ENCODE assay signal across 8 cellular contexts in the genomic region with DNA sequence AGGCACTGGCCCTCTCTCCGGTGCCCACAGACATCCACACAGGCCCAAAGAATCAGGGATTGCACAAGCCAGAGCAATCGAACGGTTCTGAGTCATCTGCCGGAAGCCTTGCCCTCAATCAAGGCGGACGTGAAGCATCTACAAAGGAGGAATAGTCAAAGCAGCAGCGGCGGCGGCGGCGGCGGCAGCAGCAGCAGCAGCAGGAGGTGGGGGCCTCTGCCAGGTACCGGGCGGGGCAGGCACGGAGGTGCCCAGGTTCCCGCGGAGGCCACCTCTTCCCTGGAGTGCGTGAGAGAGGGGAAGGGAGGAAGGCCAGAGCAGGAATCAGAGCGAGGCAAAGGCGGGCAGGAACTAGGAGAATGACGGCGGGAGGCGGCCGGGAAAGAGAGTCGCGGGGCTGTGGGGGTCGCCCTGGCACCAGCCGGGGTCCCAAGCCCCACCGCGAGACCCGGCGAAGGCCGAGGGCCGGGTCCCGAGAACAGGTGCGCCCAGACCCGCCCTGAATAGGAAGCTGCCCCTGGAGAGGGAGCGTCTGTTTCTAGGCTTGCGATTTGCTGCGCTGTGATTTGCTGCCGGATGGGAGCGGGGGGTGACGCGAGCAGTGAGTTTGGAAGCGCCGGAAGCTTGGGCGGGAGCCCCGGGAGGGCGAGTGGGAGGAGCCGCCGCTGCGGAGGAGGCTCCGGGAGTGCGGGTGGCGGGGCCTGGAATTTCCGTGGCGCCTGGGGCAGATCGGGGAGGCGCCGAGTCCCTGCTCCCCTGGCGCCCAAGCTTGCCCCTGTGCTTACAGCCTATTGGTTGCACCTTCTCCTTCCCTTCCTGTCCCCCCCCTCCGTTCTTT. TPM values are rescaled to one million over a fixed set of nuclear protein-coding genes. Genes with fewer than 3 reads are reported as not detected.
DNase-seq lines count a peak whose midpoint lies in the region; ATAC-seq and TF ChIP-seq lines count a peak whose summit lies in the region.

A gene with protein sequence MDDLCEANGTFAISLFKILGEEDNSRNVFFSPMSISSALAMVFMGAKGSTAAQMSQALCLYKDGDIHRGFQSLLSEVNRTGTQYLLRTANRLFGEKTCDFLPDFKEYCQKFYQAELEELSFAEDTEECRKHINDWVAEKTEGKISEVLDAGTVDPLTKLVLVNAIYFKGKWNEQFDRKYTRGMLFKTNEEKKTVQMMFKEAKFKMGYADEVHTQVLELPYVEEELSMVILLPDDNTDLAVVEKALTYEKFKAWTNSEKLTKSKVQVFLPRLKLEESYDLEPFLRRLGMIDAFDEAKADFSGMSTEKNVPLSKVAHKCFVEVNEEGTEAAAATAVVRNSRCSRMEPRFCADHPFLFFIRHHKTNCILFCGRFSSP (plus strand): TSS at position 117 of the 838 bp plus-strand sequence. CDS start 8,228 bp downstream, outside the sequence.

- no peaks in the 10 kb centered on the region for H3K36me3 ChIP-seq in left lung

- TF ChIP-seq CTCF in left lung (IDR thresholded peaks at IDR 0.05) = no peak

- peak within 1 kb of the TSS; percentile 100 for H3K27ac Mint-ChIP-seq in dendritic cell treated with granulocyte-macrophage colony-stimulating factor and Interleukin-4, amounts not matched to agents 40 ng/mL and 50 ng/mL, for 4 days

- H3K27ac ChIP-seq in left lung = peak within 1 kb of the TSS; percentile 94 to 96

- no peaks in the 10 kb centered on the region for H3K27me3 ChIP-seq in left lung

- DNase-seq in AG08395 (ENCODE audit: low spot score) (peak; percentile 94), NCI-H446 treated with DMSO at 0.1 percent for 48 hours (lab: John Stamatoyannopoulos, UW) (peak; percentile 80), left lung (peak; percentile 95 to 97)
- peak; percentile 52 to 69 for DNase-seq in activated CD4-positive, alpha-beta T cell treated with anti-CD3 and anti-CD28 coated beads, Interleukin-2, amount 50 U/mL, for 24 hours (ENCODE audit: low read depth in 1 of 2, low spot score in 1 of 2)
- DNase-seq in stimulated activated CD4-positive, alpha-beta T cell treated with anti-CD3 and anti-CD28 coated beads, Interleukin-2, amount 100 ng/mL, for 4 hours (ENCODE audit: low read depth) = peak; percentile 75

- no peaks in the 10 kb centered on the region for H3K9me3 Mint-ChIP-seq in dendritic cell treated with granulocyte-macrophage colony-stimulating factor and Interleukin-4, amounts not matched to agents 40 ng/mL and 50 ng/mL, for 4 days

- no peaks in the 10 kb centered on the region for H3K27me3 Mint-ChIP-seq in dendritic cell treated with granulocyte-macrophage colony-stimulating factor and Interleukin-4, amounts not matched to agents 40 ng/mL and 50 ng/mL, for 4 days

- H3K4me1 Mint-ChIP-seq in dendritic cell treated with granulocyte-macrophage colony-stimulating factor and Interleukin-4, amounts not matched to agents 40 ng/mL and 50 ng/mL, for 4 days (ENCODE audit: low read depth) = peaks cover 85% of the 10 kb centered on the region

- peaks cover 0 to 41% of the 10 kb centered on the region in 2 donors for H3K4me1 ChIP-seq in left lung

- peak within 1 kb of the TSS; percentile 52 to 66 for H3K4me3 ChIP-seq in left lung

- intact Hi-C loops in dendritic cell treated with granulocyte-macrophage colony-stimulating factor and Interleukin-4, amounts not matched to agents 40 ng/mL and 50 ng/mL, for 4 days (cut with micrococcal nuclease) = loop anchor here (5.0 to 10.0 kb wide), 2 partner anchors 548 to 1255 kb away; a partner anchor contains a TSS
- intact Hi-C loops in left lung (cut with DNase I) = no loop called here

- no peaks in the 10 kb centered on the region for H3K9me3 ChIP-seq in left lung

- peaks cover 21% of the 10 kb centered on the region for H3K36me3 Mint-ChIP-seq in dendritic cell treated with granulocyte-macrophage colony-stimulating factor and Interleukin-4, amounts not matched to agents 40 ng/mL and 50 ng/mL, for 4 days (ENCODE audit: low read depth)

- ATAC-seq in GM19025 (IDR thresholded peaks at IDR 0.05; ENCODE audit: low read depth, unreplicated experiment) = peak; percentile 94
- peak; percentile 87 for ATAC-seq in HG03342 (IDR thresholded peaks at IDR 0.05; ENCODE audit: unreplicated experiment)
- peak; percentile 97 for ATAC-seq in left lung

- H3K4me3 Mint-ChIP-seq in dendritic cell treated with granulocyte-macrophage colony-stimulating factor and Interleukin-4, amounts not matched to agents 40 ng/mL and 50 ng/mL, for 4 days = peak within 1 kb of the TSS; percentile 97

RNA-seq across cellular contexts. Expression of the gene that starts here (rescaled TPM):
- 10 to 100 TPM; 16.9 to 26.7 TPM for total RNA-seq in left lung

Comparison
In these comparisons a context has a peak if more than half of its experiments do, and no peak if none do; other contexts are left out.
1. Peak in every context shown above with its lines: DNase-seq, ATAC-seq, H3K4me3 ChIP-seq and H3K27ac ChIP-seq.